Comparison of ENCODE assay signal across 8 cellular contexts in the genomic region with DNA sequence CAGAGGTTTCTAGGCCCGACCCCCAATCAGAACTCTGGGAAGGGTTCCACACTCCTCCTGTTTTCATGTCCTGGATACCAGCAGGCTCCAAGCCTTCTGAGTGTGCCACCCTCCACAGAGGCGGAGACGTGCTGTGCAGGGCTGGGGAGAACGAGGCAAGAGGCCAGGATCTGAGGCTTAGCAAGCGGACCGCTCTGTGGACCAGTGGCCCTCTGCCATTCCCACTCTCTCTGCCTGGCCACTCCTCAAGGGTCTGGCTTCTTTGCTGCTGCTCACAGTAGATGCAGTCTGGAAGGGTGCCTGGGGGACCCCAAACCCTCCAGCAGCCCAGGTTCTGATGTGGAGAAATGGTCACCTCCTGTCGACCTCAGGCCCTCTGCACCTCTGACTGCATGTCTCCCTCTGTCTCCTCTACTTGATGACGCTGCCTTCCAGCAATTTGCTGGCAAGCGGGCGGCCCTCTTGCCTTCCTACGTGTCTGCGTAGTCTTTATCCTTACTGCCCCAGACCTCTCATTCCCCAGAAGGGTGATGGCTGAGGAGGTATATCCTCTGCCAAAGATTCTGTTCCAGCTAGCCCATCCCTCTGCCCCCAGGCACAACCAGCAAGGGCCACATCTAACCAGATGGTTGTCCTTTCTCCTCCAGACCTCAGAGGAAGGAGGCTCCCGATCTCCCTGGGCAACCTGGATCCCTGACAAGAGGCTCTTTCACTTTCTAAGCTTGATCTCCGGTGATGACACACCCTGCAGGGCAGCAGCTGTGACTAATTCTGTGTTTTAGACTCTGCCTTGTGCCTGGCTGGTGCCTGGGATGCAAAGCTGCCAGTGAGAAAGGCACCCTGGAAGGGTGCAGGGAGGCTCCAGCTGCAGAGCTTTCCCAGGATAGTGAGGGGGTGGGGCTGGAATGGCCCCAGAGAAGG.
DNase-seq lines count a peak whose midpoint lies in the region; ATAC-seq and TF ChIP-seq lines count a peak whose summit lies in the region.

No MANE protein-coding gene starts in this region.

- ATAC-seq in activated CD8-positive, alpha-beta T cell treated with anti-CD3 and anti-CD28 coated beads for 36 hours = peak; percentile 87
- ATAC-seq in left ventricle myocardium superior (peak; percentile 85), HG03108 (IDR thresholded peaks at IDR 0.05; ENCODE audit: unreplicated experiment) (no peak), HG02798 (IDR thresholded peaks at IDR 0.05; ENCODE audit: poor library complexity, unreplicated experiment) (no peak)

- H3K27me3 ChIP-seq in stomach smooth muscle (ENCODE audit: control insufficient read depth in 1 of 2, insufficient read depth in 2 of 2, low read length in 2 of 2) = no peaks in the 10 kb centered on the region

- peak overlapping the region; percentile 9 to 59 for H3K4me3 ChIP-seq in stomach smooth muscle (ENCODE audit: low read length in 2 of 2)

- H3K9me3 ChIP-seq in stomach smooth muscle (ENCODE audit: control insufficient read depth in 2 of 2, low read length in 2 of 2) = no peaks in the 10 kb centered on the region

- no peaks in the 10 kb centered on the region for H3K27me3 Mint-ChIP-seq in activated CD8-positive, alpha-beta T cell treated with anti-CD3 and anti-CD28 coated beads for 36 hours

- H3K4me1 ChIP-seq in stomach smooth muscle (ENCODE audit: control insufficient read depth, insufficient read depth, low read length) = peaks cover 29% of the 10 kb centered on the region

- no peaks in the 10 kb centered on the region for H3K9me3 Mint-ChIP-seq in activated CD8-positive, alpha-beta T cell treated with anti-CD3 and anti-CD28 coated beads for 36 hours

- peaks cover 7% of the 10 kb centered on the region for H3K4me1 Mint-ChIP-seq in activated CD8-positive, alpha-beta T cell treated with anti-CD3 and anti-CD28 coated beads for 36 hours (ENCODE audit: low read depth)

- no peak overlapping the region for H3K27ac Mint-ChIP-seq in activated CD8-positive, alpha-beta T cell treated with anti-CD3 and anti-CD28 coated beads for 36 hours

- H3K36me3 ChIP-seq in stomach smooth muscle (ENCODE audit: control insufficient read depth in 2 of 2, insufficient read depth in 2 of 2, low read length in 2 of 2) = peaks cover 0 to 4% of the 10 kb centered on the region in 2 donors

- H3K36me3 Mint-ChIP-seq in activated CD8-positive, alpha-beta T cell treated with anti-CD3 and anti-CD28 coated beads for 36 hours (ENCODE audit: low read depth) = peaks cover 4% of the 10 kb centered on the region

- TF ChIP-seq CTCF in AG09319 (IDR thresholded peaks at IDR 0.05; ENCODE audit: low read depth, low read length) = no peak
- TF ChIP-seq CTCF in activated CD8-positive, alpha-beta T cell treated with anti-CD3 and anti-CD28 coated beads for 36 hours (IDR thresholded peaks at IDR 0.05) = no peak

- intact Hi-C loops in activated CD8-positive, alpha-beta T cell treated with anti-CD3 and anti-CD28 coated beads for 36 hours (cut with micrococcal nuclease) = no loop called here
- intact Hi-C loops in left ventricle myocardium superior (cut with micrococcal nuclease) = no loop called here

- peak overlapping the region; percentile 83 for H3K27ac ChIP-seq in stomach smooth muscle (ENCODE audit: low read length)

- DNase-seq in AG09319 (ENCODE audit: extremely low read depth, low read depth) (peak; percentile 90), HPDE6-E6E7 (ENCODE audit: extremely low spot score) (peak; percentile 96), left ventricle myocardium superior (peak; percentile 70), inferior parietal cortex (ENCODE audit: extremely low spot score) (no peak)
- peak; percentile 32 for DNase-seq in activated CD8-positive, alpha-beta T cell treated with anti-CD3 and anti-CD28 coated beads for 36 hours

- POLR2A ChIA-PET in activated CD8-positive, alpha-beta T cell treated with anti-CD3 and anti-CD28 coated beads for 36 hours (lab: Charles Lee) = no interaction called here

- no peak overlapping the region for H3K4me3 Mint-ChIP-seq in activated CD8-positive, alpha-beta T cell treated with anti-CD3 and anti-CD28 coated beads for 36 hours

- H3K9ac ChIP-seq in stomach smooth muscle (ENCODE audit: low read length in 2 of 2) = peak overlapping the region in 1 of 2 donors; percentile 6

- CTCF ChIA-PET in activated CD8-positive, alpha-beta T cell treated with anti-CD3 and anti-CD28 coated beads for 36 hours (lab: Charles Lee) = interaction anchor here (1.4 kb wide), 1 partner anchor 9 kb away, joined by 4 read pairs; no protein-coding TSS in a partner anchor

Comparison
In these comparisons a context has a peak if more than half of its experiments do, and no peak if none do; other contexts are left out.
1. ATAC-seq: peak in activated CD8-positive, alpha-beta T cell treated with anti-CD3 and anti-CD28 coated beads for 36 hours (single experiment) and left ventricle myocardium superior (single experiment); none in HG03108 (single experiment) and HG02798 (single experiment).